ENCODE assay signal across 22 cellular contexts in genomic region chr18:1053654-1054315, GRCh38.
"Had no signal": no experiment of that assay in that cellular context is flagged by ENCODE, and none has a peak within 500 bp of the region (broad histone marks: within the 10 kb centered on the region; RNA-seq: fewer than 3 reads in every experiment).

No MANE protein-coding gene starts in this region.

- H3K4me1 ChIP-seq: heart left ventricle, right atrium auricular region, sigmoid colon, testis, tibial nerve, upper lobe of right lung, vagina had no signal

- FAIRE-seq: endometrium, frontal cortex had no signal

- H3K36me3 ChIP-seq: heart left ventricle, right atrium auricular region, sigmoid colon, tibial nerve, upper lobe of right lung, vagina had no signal

- H3K27ac ChIP-seq: heart left ventricle, right atrium auricular region, sigmoid colon, skin epidermis, testis, tibial nerve, upper lobe of right lung, vagina had no signal

- H3K4me3 ChIP-seq: heart left ventricle, mucosa of descending colon, right atrium auricular region, sigmoid colon, skin epidermis, tibial nerve, upper lobe of right lung, vagina had no signal

- DNase-seq: effector memory CD4-positive, alpha-beta T cell; heart left ventricle; hippocampal formation; kidney glomerular epithelial cell; mucosa of descending colon; naive thymus-derived CD8-positive, alpha-beta T cell; posterior cingulate gyrus; sigmoid colon; stimulated activated CD4-positive, alpha-beta T cell treated with anti-CD3 and anti-CD28 coated beads, Interleukin-2, amount 100 ng/mL, for 24 hours; stimulated activated CD4-positive, alpha-beta T cell treated with anti-CD3 and anti-CD28 coated beads, Interleukin-4, amount 100 ng/mL, for 4 hours; stimulated activated naive B cell treated with anti-CD40 and anti-IgM and Interleukin-4, amounts not matched to agents 10 μg/mL and 1 μg/mL and 100 μg/mL, for 72 hours; stimulated activated naive CD8-positive, alpha-beta T cell treated with anti-CD3 and anti-CD28 coated beads, Interleukin-15, amount 100 ng/mL, for 72 hours; testis; upper lobe of right lung had no signal

- H3K9me3 ChIP-seq: testis, upper lobe of right lung, vagina had no signal

- ATAC-seq: esophagus mucosa; heart left ventricle; left lobe of liver; mucosa of descending colon; naive thymus-derived CD8-positive, alpha-beta T cell; stimulated activated naive B cell treated with anti-CD40 and anti-IgM and Interleukin-4, amounts not matched to agents 10 μg/mL and 1 μg/mL and 100 μg/mL, for 72 hours; stimulated activated naive CD8-positive, alpha-beta T cell treated with anti-CD3 and anti-CD28 coated beads, Interleukin-15, amount 100 ng/mL, for 72 hours; upper lobe of right lung had no signal

- H3K27me3 ChIP-seq: heart left ventricle, right atrium auricular region, sigmoid colon, testis, tibial nerve, upper lobe of right lung, vagina had no signal
